In genomic region chr14:88029500-88029899, GRCh38 we compare ENCODE assay signal across 22 cellular contexts. TPM values are rescaled to one million over a fixed set of nuclear protein-coding genes. Genes with fewer than 3 reads are reported as not detected.
DNase-seq lines count a peak whose midpoint lies in the region; ATAC-seq, FAIRE-seq and TF ChIP-seq lines count a peak whose summit lies in the region.
"Had no signal": no experiment of that assay in that cellular context is flagged by ENCODE, and none has a peak within 500 bp of the region (broad histone marks: within the 10 kb centered on the region; RNA-seq: fewer than 3 reads in every experiment).

No MANE protein-coding gene starts in this region.

- no peak for ATAC-seq in GM21576 (IDR thresholded peaks at IDR 0.05; ENCODE audit: unreplicated experiment)
- ATAC-seq: right cardiac atrium had no signal

- H3K4me3 ChIP-seq in bronchial epithelial cell (ENCODE audit: low read depth, low read length): no peak overlapping the region
- H3K4me3 ChIP-seq: hepatocyte, lung, ovary, testis had no signal

- H3K27me3 ChIP-seq in bronchial epithelial cell (ENCODE audit: control insufficient read depth, insufficient read depth, low read length): no peaks in the 10 kb centered on the region
- H3K27me3 ChIP-seq: hepatocyte, ovary, testis had no signal

- DNase-seq in NCI-H748 (lab: John Stamatoyannopoulos, UW; ENCODE audit: unreplicated experiment): peak; percentile 14
- DNase-seq in NCI-H748 treated with DMSO at 0.1 percent for 48 hours (lab: John Stamatoyannopoulos, UW): no peak
- DNase-seq in stimulated activated CD4-positive, alpha-beta T cell treated with anti-CD3 and anti-CD28 coated beads, Interleukin-1b, Interleukin-23, amount 100 ng/mL, for 48 hours: peak; percentile 27
- DNase-seq in stimulated activated CD4-positive, alpha-beta T cell treated with anti-CD3 and anti-CD28 coated beads, Interleukin-4, amount 100 ng/mL, for 24 hours: no peak
- DNase-seq in bronchial epithelial cell (ENCODE audit: low read depth): peak; percentile 79
- no peak for DNase-seq in urothelium cell line (ENCODE audit: low spot score)
- DNase-seq in iPS-NIHi11 (ENCODE audit: low spot score): no peak
- DNase-seq: activated CD4-positive, CD25-positive, alpha-beta regulatory T cell treated with anti-CD3 and anti-CD28 coated beads, Interleukin-2, amount 50 U/mL, for 72 hours; activated CD8-positive, alpha-beta memory T cell treated with anti-CD3 and anti-CD28 coated beads, Interleukin-2, amount 50 U/mL, for 48 hours; dermis blood vessel endothelial cell; NCI-H2029 treated with DMSO at 0.1 percent for 48 hours; NCI-H446; ovary; right cardiac atrium; testis had no signal

- no peak for FAIRE-seq in bronchial epithelial cell (lab: Jason Lieb, UNC)
- peak; percentile 50 for FAIRE-seq in urothelium cell line (lab: Jason Lieb, UNC)
- FAIRE-seq: GM18507, keratinocyte had no signal

- H3K36me3 ChIP-seq in bronchial epithelial cell (ENCODE audit: control insufficient read depth, insufficient read depth, low read length): no peaks in the 10 kb centered on the region
- H3K36me3 ChIP-seq: ovary had no signal

- no peak for TF ChIP-seq CTCF in bronchial epithelial cell (IDR thresholded peaks at IDR 0.05; ENCODE audit: insufficient read depth, low read length, severe bottlenecking)

RNA-seq across cellular contexts. Expression of gene GPR65, which starts 24.6 kb away (rescaled TPM):
- total RNA-seq in bronchial epithelial cell: under 0.01 TPM in 1 of 2 replicates, not detected in the other
- total RNA-seq: A172, dermis blood vessel endothelial cell, HT-29 had no signal

RNA-seq across cellular contexts. Expression of gene GALC, which starts 36.5 kb away (rescaled TPM):
- 12.6 and 20.5 TPM in 2 replicates for total RNA-seq in bronchial epithelial cell
- total RNA-seq: A172, HT-29 had no signal

Comparison
In these comparisons a context has a peak if more than half of its experiments do, and no peak if none do; other contexts are left out.
1. DNase-seq: peak in NCI-H748 (single experiment), stimulated activated CD4-positive, alpha-beta T cell treated with anti-CD3 and anti-CD28 coated beads, Interleukin-1b, Interleukin-23, amount 100 ng/mL, for 48 hours (single experiment) and bronchial epithelial cell (single experiment); none in NCI-H748 treated with DMSO at 0.1 percent for 48 hours (single experiment), stimulated activated CD4-positive, alpha-beta T cell treated with anti-CD3 and anti-CD28 coated beads, Interleukin-4, amount 100 ng/mL, for 24 hours (single experiment), urothelium cell line (single experiment) and iPS-NIHi11 (single experiment).